Comparison of ENCODE assay signal across 1 cellular context in genomic region chr9:5002811-5003210, GRCh38.
TF ChIP-seq lines count a peak whose summit lies in the region.

No MANE protein-coding gene starts in this region.

TF ChIP-seq in GM12878, 131 proteins besides CTCF, POLR2A, EP300 and RAD21 (continued from another document):
- TF ChIP-seq, protein P1, sequence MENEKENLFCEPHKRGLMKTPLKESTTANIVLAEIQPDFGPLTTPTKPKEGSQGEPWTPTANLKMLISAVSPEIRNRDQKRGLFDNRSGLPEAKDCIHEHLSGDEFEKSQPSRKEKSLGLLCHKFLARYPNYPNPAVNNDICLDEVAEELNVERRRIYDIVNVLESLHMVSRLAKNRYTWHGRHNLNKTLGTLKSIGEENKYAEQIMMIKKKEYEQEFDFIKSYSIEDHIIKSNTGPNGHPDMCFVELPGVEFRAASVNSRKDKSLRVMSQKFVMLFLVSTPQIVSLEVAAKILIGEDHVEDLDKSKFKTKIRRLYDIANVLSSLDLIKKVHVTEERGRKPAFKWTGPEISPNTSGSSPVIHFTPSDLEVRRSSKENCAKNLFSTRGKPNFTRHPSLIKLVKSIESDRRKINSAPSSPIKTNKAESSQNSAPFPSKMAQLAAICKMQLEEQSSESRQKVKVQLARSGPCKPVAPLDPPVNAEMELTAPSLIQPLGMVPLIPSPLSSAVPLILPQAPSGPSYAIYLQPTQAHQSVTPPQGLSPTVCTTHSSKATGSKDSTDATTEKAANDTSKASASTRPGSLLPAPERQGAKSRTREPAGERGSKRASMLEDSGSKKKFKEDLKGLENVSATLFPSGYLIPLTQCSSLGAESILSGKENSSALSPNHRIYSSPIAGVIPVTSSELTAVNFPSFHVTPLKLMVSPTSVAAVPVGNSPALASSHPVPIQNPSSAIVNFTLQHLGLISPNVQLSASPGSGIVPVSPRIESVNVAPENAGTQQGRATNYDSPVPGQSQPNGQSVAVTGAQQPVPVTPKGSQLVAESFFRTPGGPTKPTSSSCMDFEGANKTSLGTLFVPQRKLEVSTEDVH (IDR thresholded peaks at IDR 0.05; ENCODE audit: low read depth, partially characterized antibody): no peak
- TF ChIP-seq TBL1XR1 (IDR thresholded peaks at IDR 0.05; ENCODE audit: low read depth, low read length) (no peak), EGR1 (IDR thresholded peaks at IDR 0.05; ENCODE audit: borderline replicate concordance in 1 of 2, low read depth in 2 of 2, low read length in 2 of 2) (no peak), BACH1 (IDR thresholded peaks at IDR 0.05; ENCODE audit: borderline replicate concordance) (no peak), MXI1 (IDR thresholded peaks at IDR 0.05; ENCODE audit: low read depth, low read length) (no peak), PBX3 (IDR thresholded peaks at IDR 0.05; ENCODE audit: insufficient replicate concordance, low read depth, low read length) (no peak), BCLAF1 (IDR thresholded peaks at IDR 0.05) (no peak), WRNIP1 (IDR thresholded peaks at IDR 0.05; ENCODE audit: borderline replicate concordance, low read depth, low read length) (no peak)
TF ChIP-seq in GM12878: peak in this region for 0.
